ENCODE assay signal across 1 cellular context in the genomic region with DNA sequence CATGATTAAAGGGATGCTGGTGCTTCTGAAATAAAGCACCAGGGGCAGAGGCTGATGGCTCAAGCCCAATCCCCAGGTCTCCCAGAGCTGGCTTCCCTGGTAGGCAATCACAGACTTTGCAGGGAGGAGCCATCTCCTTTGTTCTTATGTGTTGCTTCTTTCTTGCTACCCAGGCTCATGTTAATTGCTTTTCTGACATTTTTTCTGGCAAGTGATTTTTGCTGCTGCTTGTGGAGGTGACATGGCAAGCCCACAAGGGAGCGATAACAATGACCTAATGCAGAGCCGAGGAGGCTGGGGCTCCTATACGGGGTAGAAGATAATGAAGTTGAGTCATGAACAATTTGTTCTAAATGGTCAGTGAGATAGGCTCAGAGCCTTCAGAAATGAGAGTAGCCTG.
TF ChIP-seq lines count a peak whose summit lies in the region.

No MANE protein-coding gene starts in this region.

TF ChIP-seq in SK-N-SH, 30 proteins besides CTCF, POLR2A, EP300 and RAD21 (continued from another document):
- TF ChIP-seq, protein P1, sequence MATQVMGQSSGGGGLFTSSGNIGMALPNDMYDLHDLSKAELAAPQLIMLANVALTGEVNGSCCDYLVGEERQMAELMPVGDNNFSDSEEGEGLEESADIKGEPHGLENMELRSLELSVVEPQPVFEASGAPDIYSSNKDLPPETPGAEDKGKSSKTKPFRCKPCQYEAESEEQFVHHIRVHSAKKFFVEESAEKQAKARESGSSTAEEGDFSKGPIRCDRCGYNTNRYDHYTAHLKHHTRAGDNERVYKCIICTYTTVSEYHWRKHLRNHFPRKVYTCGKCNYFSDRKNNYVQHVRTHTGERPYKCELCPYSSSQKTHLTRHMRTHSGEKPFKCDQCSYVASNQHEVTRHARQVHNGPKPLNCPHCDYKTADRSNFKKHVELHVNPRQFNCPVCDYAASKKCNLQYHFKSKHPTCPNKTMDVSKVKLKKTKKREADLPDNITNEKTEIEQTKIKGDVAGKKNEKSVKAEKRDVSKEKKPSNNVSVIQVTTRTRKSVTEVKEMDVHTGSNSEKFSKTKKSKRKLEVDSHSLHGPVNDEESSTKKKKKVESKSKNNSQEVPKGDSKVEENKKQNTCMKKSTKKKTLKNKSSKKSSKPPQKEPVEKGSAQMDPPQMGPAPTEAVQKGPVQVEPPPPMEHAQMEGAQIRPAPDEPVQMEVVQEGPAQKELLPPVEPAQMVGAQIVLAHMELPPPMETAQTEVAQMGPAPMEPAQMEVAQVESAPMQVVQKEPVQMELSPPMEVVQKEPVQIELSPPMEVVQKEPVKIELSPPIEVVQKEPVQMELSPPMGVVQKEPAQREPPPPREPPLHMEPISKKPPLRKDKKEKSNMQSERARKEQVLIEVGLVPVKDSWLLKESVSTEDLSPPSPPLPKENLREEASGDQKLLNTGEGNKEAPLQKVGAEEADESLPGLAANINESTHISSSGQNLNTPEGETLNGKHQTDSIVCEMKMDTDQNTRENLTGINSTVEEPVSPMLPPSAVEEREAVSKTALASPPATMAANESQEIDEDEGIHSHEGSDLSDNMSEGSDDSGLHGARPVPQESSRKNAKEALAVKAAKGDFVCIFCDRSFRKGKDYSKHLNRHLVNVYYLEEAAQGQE (IDR thresholded peaks at IDR 0.05; ENCODE audit: low read depth, low read length), result no peak
- TF ChIP-seq SIN3A (IDR thresholded peaks at IDR 0.05; ENCODE audit: borderline replicate concordance, low read depth, low read length), result no peak
- no peak for TF ChIP-seq TAF1 (IDR thresholded peaks at IDR 0.05; ENCODE audit: borderline replicate concordance, low read depth, low read length)
- TF ChIP-seq, protein P2, sequence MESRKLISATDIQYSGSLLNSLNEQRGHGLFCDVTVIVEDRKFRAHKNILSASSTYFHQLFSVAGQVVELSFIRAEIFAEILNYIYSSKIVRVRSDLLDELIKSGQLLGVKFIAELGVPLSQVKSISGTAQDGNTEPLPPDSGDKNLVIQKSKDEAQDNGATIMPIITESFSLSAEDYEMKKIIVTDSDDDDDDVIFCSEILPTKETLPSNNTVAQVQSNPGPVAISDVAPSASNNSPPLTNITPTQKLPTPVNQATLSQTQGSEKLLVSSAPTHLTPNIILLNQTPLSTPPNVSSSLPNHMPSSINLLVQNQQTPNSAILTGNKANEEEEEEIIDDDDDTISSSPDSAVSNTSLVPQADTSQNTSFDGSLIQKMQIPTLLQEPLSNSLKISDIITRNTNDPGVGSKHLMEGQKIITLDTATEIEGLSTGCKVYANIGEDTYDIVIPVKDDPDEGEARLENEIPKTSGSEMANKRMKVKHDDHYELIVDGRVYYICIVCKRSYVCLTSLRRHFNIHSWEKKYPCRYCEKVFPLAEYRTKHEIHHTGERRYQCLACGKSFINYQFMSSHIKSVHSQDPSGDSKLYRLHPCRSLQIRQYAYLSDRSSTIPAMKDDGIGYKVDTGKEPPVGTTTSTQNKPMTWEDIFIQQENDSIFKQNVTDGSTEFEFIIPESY (IDR thresholded peaks at IDR 0.05; ENCODE audit: borderline replicate concordance, low read depth), result no peak
- no peak for TF ChIP-seq YY1 (IDR thresholded peaks at IDR 0.05; ENCODE audit: low read depth)
- TF ChIP-seq, protein P3, sequence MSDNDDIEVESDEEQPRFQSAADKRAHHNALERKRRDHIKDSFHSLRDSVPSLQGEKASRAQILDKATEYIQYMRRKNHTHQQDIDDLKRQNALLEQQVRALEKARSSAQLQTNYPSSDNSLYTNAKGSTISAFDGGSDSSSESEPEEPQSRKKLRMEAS (IDR thresholded peaks at IDR 0.05; ENCODE audit: low read depth), result no peak
